In the genomic region with DNA sequence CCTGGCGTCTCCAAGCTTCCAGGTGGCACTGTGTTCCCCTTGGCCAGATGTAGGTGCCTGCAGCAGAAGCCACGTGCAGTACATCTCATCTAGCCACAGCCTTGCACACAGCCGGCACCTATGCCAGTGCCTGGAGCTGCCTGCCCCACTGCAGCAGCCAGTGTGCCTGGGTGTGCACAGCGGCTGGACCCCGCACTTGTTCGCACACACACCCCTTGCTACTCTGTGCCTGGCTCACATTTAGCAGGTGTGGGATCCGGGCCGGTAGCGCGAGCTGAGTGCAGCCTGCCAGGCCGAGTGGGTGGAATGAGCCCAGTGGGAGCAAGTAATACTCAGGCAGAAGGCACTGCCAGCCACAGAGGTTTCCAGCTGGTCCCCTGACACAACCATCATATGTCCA, we compare ENCODE assay signal across 1 cellular context.
TF ChIP-seq lines count a peak whose summit lies in the region.

No MANE protein-coding gene starts in this region.

TF ChIP-seq in GM23338, 12 proteins besides CTCF, POLR2A, EP300 and RAD21 (continued from another document):
- TF ChIP-seq ZNF462 (CRISPR knock-in tag; IDR thresholded peaks at IDR 0.05) = no peak
